8 cellular contexts compared by ENCODE assay signal in genomic region chr6:108689279-108690161, GRCh38.
DNase-seq lines count a peak whose midpoint lies in the region; TF ChIP-seq lines count a peak whose summit lies in the region.

No MANE protein-coding gene starts in this region.

- H4K8ac ChIP-seq in mesendoderm (ENCODE audit: low read depth, low read length): no peak overlapping the region

- H3K27me3 ChIP-seq in esophagus squamous epithelium (no peaks in the 10 kb centered on the region), mesendoderm (ENCODE audit: insufficient read depth, low read length, poor library complexity) (no peaks in the 10 kb centered on the region)

- H2BK120ac ChIP-seq in mesendoderm (ENCODE audit: low read depth, low read length): no peak overlapping the region

- DNase-seq in AML-193 (lab: John Stamatoyannopoulos, UW) (peak; percentile 98 to 99), NCI-H226 (peak; percentile 99), esophagus squamous epithelium (lab: John Stamatoyannopoulos, UW) (no peak), non-pigmented ciliary epithelial cell (ENCODE audit: low read depth) (peak; percentile 58), DMS153 (lab: John Stamatoyannopoulos, UW) (no peak), mesendoderm (no peak), activated T-cell treated with anti-CD3 and anti-CD28 coated beads for 4 hours (no peak)
- no peak for DNase-seq in activated T-cell treated with anti-CD3 and anti-CD28 coated beads, Interleukin-2, amount 50 U/mL, for 48 hours

- no peak overlapping the region for H2BK5ac ChIP-seq in mesendoderm (ENCODE audit: low read length)

- H3K4ac ChIP-seq in mesendoderm (ENCODE audit: low read depth, low read length): no peak overlapping the region

- no peak for TF ChIP-seq CTCF in esophagus squamous epithelium (IDR thresholded peaks at IDR 0.05)

- no peaks in the 10 kb centered on the region for H3K79me2 ChIP-seq in mesendoderm (ENCODE audit: control insufficient read depth, insufficient read depth, low read length)

- H3K56ac ChIP-seq in mesendoderm (ENCODE audit: low read length): no peak overlapping the region

- H3K79me1 ChIP-seq in mesendoderm (ENCODE audit: low read length): no peaks in the 10 kb centered on the region

- no peak for TF ChIP-seq POLR2A in esophagus squamous epithelium (IDR thresholded peaks at IDR 0.05)

- H3K9ac ChIP-seq in mesendoderm (ENCODE audit: low read length): no peak overlapping the region

- no peak overlapping the region for H3K23ac ChIP-seq in mesendoderm (ENCODE audit: low read length)

- peaks cover 0 to 18% (median 4%) of the 10 kb centered on the region in 3 donors for H3K36me3 ChIP-seq in esophagus squamous epithelium
- no peaks in the 10 kb centered on the region for H3K36me3 ChIP-seq in mesendoderm (ENCODE audit: control insufficient read depth, insufficient read depth, low read length)

- H3K9me3 ChIP-seq in esophagus squamous epithelium: no peaks in the 10 kb centered on the region

- intact Hi-C loops in esophagus squamous epithelium (cut with DNase I): no loop called here

- H2AK5ac ChIP-seq in mesendoderm (ENCODE audit: low read length): no peak overlapping the region

- 28 to 33% methylated on average over 7 to 10 of the region's 15 CpGs for WGBS in esophagus squamous epithelium, 2 donors
- no CpG with 5 or more reads among the region's 15 CpGs for WGBS in mesendoderm (ENCODE audit: extremely low coverage, insufficient coverage, low lambda C conversion rate)

- H3K18ac ChIP-seq in mesendoderm (ENCODE audit: low read length): no peak overlapping the region

- H4K5ac ChIP-seq in mesendoderm (ENCODE audit: low read length): no peak overlapping the region

- H3K27ac ChIP-seq in esophagus squamous epithelium (peak overlapping the region; percentile 79 to 86 (median 82)), mesendoderm (ENCODE audit: low read depth, low read length) (no peak overlapping the region)

- no peak overlapping the region for H3K4me2 ChIP-seq in mesendoderm (ENCODE audit: low read length)

- H3K4me1 ChIP-seq in esophagus squamous epithelium: peaks cover 28 to 70% (median 30%) of the 10 kb centered on the region in 3 donors
- H3K4me1 ChIP-seq in mesendoderm (ENCODE audit: control insufficient read depth, low read depth, low read length): no peaks in the 10 kb centered on the region

- no peak overlapping the region for H3K4me3 ChIP-seq in esophagus squamous epithelium
- H3K4me3 ChIP-seq in mesendoderm (ENCODE audit: low read length): no peak overlapping the region

- H2BK15ac ChIP-seq in mesendoderm (replicated peaks; ENCODE audit: low read depth): no peak overlapping the region

Comparison
In these comparisons a context has a peak if more than half of its experiments do, and no peak if none do; other contexts are left out.
1. DNase-seq: peak in AML-193 (2 of 2), NCI-H226 (single experiment) and non-pigmented ciliary epithelial cell (single experiment); none in esophagus squamous epithelium (single experiment), DMS153 (single experiment), activated T-cell treated with anti-CD3 and anti-CD28 coated beads, Interleukin-2, amount 50 U/mL, for 48 hours (0 of 2), mesendoderm (single experiment) and activated T-cell treated with anti-CD3 and anti-CD28 coated beads for 4 hours (single experiment).